In the genomic region with DNA sequence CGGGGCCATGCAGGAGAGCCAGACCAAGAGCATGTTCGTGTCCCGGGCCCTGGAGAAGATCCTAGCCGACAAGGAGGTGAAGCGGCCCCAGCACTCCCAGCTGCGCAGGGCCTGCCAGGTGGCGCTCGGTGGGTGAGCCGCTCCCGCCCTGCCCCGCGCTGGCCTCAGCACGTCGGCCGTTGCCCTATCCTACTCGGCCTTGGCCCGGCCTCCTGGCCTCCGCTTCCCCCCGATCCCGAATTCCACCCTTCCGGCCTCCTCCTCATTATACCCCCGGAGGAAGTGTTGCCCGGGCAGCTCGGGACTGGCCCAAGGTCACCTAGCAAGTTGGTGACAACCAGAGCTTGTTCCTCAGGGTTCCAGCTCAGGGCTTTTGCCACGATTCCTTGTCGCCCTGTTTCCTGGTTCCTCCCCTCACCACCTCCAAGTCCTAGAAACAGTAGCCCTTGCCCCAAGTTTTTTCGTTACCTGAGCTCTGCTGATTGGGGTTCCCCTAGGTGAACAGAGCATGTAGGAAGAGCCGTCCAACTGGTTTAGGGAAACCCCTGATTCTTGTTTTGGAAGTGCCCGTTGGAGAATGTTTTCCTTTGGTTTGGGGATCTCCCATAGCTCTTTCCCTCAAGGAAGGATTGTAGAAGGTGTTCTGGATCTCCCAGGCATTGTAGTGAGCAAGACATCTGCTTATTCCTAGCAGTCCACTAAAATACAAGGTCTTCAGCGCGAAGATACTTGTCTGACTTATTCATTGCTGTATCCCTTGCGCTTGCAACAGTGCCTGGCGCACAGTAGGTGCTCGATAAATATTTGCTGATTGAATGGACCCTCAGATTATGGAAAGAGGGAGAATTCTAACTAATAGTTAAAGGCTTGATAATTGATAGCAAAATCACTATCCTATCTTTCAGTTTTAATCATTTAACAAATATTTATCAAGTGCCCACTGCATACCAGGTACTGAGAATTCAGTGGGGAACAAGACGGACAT, we compare ENCODE assay signal across 8 cellular contexts. TPM values are rescaled to one million over a fixed set of nuclear protein-coding genes. Genes with fewer than 3 reads are reported as not detected.
DNase-seq lines count a peak whose midpoint lies in the region; ATAC-seq and TF ChIP-seq lines count a peak whose summit lies in the region.

No MANE protein-coding gene starts in this region.

- in situ Hi-C loops in astrocyte of the cerebellum (cut with HindIII; ENCODE audit: low sequenced_read_pairs): loop anchor here (25.0 kb wide), 1 partner anchor 260 kb away; no protein-coding TSS in a partner anchor

- H3K27me3 ChIP-seq in iPS-15b (ENCODE audit: control insufficient read depth, insufficient read depth, low read length) (no peaks in the 10 kb centered on the region), skeletal muscle tissue (ENCODE audit: control insufficient read depth in 3 of 3, insufficient read depth in 3 of 3, low read length in 3 of 3) (no peaks in the 10 kb centered on the region)

- no peaks in the 10 kb centered on the region for H3K9me3 ChIP-seq in iPS-15b (ENCODE audit: control insufficient read depth, insufficient read depth, low read length)
- H3K9me3 ChIP-seq in skeletal muscle tissue (ENCODE audit: control insufficient read depth in 3 of 3, low read length in 3 of 3): no peaks in the 10 kb centered on the region

- H3K4me3 ChIP-seq in astrocyte of the cerebellum (ENCODE audit: low read depth, low read length) (peak overlapping the region; percentile 97), iPS-15b (ENCODE audit: low read depth, low read length) (peak overlapping the region; percentile 79), skeletal muscle tissue (ENCODE audit: low read length in 3 of 3) (peak overlapping the region; percentile 95 to 96 (median 95))

- no peak for TF ChIP-seq CTCF in astrocyte of the cerebellum (IDR thresholded peaks at IDR 0.05; ENCODE audit: low read depth, low read length, missing control alignments)

- H3K9ac ChIP-seq in iPS-15b (ENCODE audit: low read depth, low read length) (peak overlapping the region; percentile 95), skeletal muscle tissue (ENCODE audit: low read depth in 1 of 3, low read length in 3 of 3) (peak overlapping the region; percentile 94 to 98 (median 98))

- H3K4me1 ChIP-seq in iPS-15b (ENCODE audit: control insufficient read depth, insufficient read depth, low read length): peaks cover 5% of the 10 kb centered on the region
- H3K4me1 ChIP-seq in skeletal muscle tissue (ENCODE audit: control insufficient read depth in 3 of 3, insufficient read depth in 3 of 3, low read length in 3 of 3): peaks cover 12 to 30% (median 18%) of the 10 kb centered on the region in 3 donors

- H3K27ac ChIP-seq in skeletal muscle tissue (ENCODE audit: low read depth, low read length): peak overlapping the region; percentile 92

- peak; percentile 36 for ATAC-seq in HG02763 (IDR thresholded peaks at IDR 0.05; ENCODE audit: unreplicated experiment)

- peak; percentile 8 for DNase-seq in activated CD4-positive, alpha-beta T cell treated with anti-CD3 and anti-CD28 coated beads, Interleukin-2, amount 50 U/mL, for 1 hour
- no peak for DNase-seq in activated CD4-positive, alpha-beta T cell treated with anti-CD3 and anti-CD28 coated beads, Interleukin-2, amount 50 U/mL, for 48 hours
- DNase-seq in NCI-H146 (lab: John Stamatoyannopoulos, UW): peak; percentile 78
- no peak for DNase-seq in astrocyte of the cerebellum (ENCODE audit: low read depth)
- no peak for DNase-seq in cerebellar cortex (ENCODE audit: low spot score)

- H3K36me3 ChIP-seq in iPS-15b (ENCODE audit: control insufficient read depth, insufficient read depth, low read length) (no peaks in the 10 kb centered on the region), skeletal muscle tissue (ENCODE audit: control insufficient read depth in 3 of 3, insufficient read depth in 3 of 3, low read length in 3 of 3) (no peaks in the 10 kb centered on the region)

RNA-seq across cellular contexts. Expression of a gene that starts 0.7 kb away (rescaled TPM):
- 18.3 TPM for total RNA-seq in skeletal muscle tissue

Comparison
In these comparisons a context has a peak if more than half of its experiments do, and no peak if none do; other contexts are left out.
1. DNase-seq: peak in activated CD4-positive, alpha-beta T cell treated with anti-CD3 and anti-CD28 coated beads, Interleukin-2, amount 50 U/mL, for 1 hour (single experiment) and NCI-H146 (single experiment); none in activated CD4-positive, alpha-beta T cell treated with anti-CD3 and anti-CD28 coated beads, Interleukin-2, amount 50 U/mL, for 48 hours (0 of 2), astrocyte of the cerebellum (single experiment) and cerebellar cortex (single experiment).
2. Peak in every context shown above with its lines, with median percentiles within 50 percentile points of each other: H3K4me3 ChIP-seq.